ENCODE assay signal across 5 cellular contexts in the genomic region with DNA sequence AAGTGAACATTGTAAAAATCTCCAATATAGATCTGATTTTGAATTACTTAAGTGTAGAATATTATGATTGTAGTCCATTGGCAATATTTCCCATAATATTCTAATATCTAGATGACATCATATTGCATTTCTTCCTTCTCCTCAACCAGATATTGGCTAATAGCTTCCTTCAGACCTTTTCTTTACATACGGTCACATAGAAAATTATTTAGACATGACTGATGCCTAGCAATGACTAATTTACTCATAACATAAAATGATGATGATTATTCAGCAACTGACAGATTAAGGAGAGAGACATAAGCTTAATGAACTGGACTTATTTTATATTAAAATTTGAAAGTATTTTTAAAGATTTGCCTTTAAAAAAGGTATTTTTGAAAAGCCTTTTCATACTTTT.
"Had no signal": no experiment of that assay in that cellular context is flagged by ENCODE, and none has a peak within 500 bp of the region (broad histone marks: within the 10 kb centered on the region; RNA-seq: fewer than 3 reads in every experiment).

No MANE protein-coding gene starts in this region.

- H3K4me2 ChIP-seq: GM23338 had no signal

- H3K4me3 ChIP-seq: GM23338, K562 had no signal

- DNase-seq: H9, HCEC 1CT, IMR-90 had no signal

- H2AFZ ChIP-seq: GM23338 had no signal
